1 cellular context compared by ENCODE assay signal in the genomic region with DNA sequence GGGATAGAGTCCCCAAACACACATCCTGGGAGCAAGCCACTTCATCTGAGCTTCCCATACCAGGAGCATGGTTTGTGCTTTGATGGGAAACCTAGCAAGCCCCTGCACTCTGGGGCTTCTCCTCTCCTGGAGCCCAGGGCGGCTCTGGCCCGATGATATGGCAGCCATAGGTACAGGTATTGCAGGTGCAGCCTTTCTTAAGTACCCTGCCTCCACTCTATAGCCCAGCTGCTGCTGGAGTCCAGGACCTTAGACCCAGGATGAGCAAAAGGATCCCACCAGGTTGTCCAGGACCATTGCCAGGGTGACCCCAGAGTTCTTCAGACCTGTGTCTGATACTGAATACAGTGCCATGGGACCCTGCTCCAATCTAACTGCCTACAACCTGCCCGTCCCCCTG.
TF ChIP-seq lines count a peak whose summit lies in the region.

No MANE protein-coding gene starts in this region.

TF ChIP-seq in H1, 55 proteins besides CTCF, POLR2A, EP300 and RAD21:
- TF ChIP-seq TAF7 (optimal IDR thresholded peaks at IDR 0.05; ENCODE audit: borderline replicate concordance, low read depth, low read length) = no peak
- no peak for TF ChIP-seq CBX5 (IDR thresholded peaks at IDR 0.05; ENCODE audit: low read depth, low read length)
- TF ChIP-seq MAFK (IDR thresholded peaks at IDR 0.05; ENCODE audit: low read depth, low read length) = no peak
